In genomic region chr11:72634472-72635095, GRCh38 we compare ENCODE assay signal across 12 cellular contexts. TPM values are rescaled to one million over a fixed set of nuclear protein-coding genes. Genes with fewer than 3 reads are reported as not detected.
"Had no signal": no experiment of that assay in that cellular context is flagged by ENCODE, and none has a peak within 500 bp of the region (broad histone marks: within the 10 kb centered on the region; RNA-seq: fewer than 3 reads in every experiment).

No MANE protein-coding gene starts in this region.

- ATAC-seq: activated T-helper 17 cell treated with anti-CD3 and anti-CD28 coated beads, Interleukin-2, amount 50 U/mL, for 72 hours; foreskin keratinocyte; lower lobe of right lung; naive thymus-derived CD4-positive, alpha-beta T cell; SK-N-SH treated with all-trans-retinoic acid at 6 μM for 48 hours had no signal

- H3K4me1 ChIP-seq: foreskin keratinocyte, lower lobe of right lung had no signal

- H3K4me3 ChIP-seq: lower lobe of right lung, stomach, tibial artery had no signal

- H3K27ac ChIP-seq: foreskin keratinocyte, lower lobe of right lung, tibial artery had no signal

- DNase-seq: activated CD4-positive, alpha-beta T cell treated with anti-CD3 and anti-CD28 coated beads for 48 hours; activated CD8-positive, alpha-beta memory T cell treated with anti-CD3 and anti-CD28 coated beads for 24 hours; activated naive CD4-positive, alpha-beta T cell treated with anti-CD3 and anti-CD28 coated beads, Interleukin-2, amount 10 ng/mL, durations not matched to agents 7 days and 5 days; foreskin keratinocyte; lower lobe of right lung; naive thymus-derived CD4-positive, alpha-beta T cell; stimulated activated CD4-positive, alpha-beta T cell treated with anti-CD3 and anti-CD28 coated beads, Interleukin-15, amount 100 ng/mL, for 24 hours; stimulated activated CD4-positive, alpha-beta T cell treated with anti-CD3 and anti-CD28 coated beads, Interleukin-4, amount 100 ng/mL, for 4 hours; stomach; tibial artery had no signal

- H3K9me3 ChIP-seq: lower lobe of right lung, stomach, tibial artery had no signal

- H3K36me3 ChIP-seq: lower lobe of right lung, stomach, tibial artery had no signal

RNA-seq across cellular contexts. Expression of gene PDE2A, which starts 39.6 kb away (rescaled TPM):
- polyA plus RNA-seq: naive thymus-derived CD4-positive, alpha-beta T cell had no signal
